In genomic region chrX:130171446-130172126, GRCh38 we compare ENCODE assay signal across 8 cellular contexts. TPM values are rescaled to one million over a fixed set of nuclear protein-coding genes. Genes with fewer than 3 reads are reported as not detected.
DNase-seq lines count a peak whose midpoint lies in the region; ATAC-seq, FAIRE-seq and TF ChIP-seq lines count a peak whose summit lies in the region.

Gene RAB33A, plus strand, starts transcription at chrX:130171962. Its CDS starts 101 bp downstream, at chrX:130172063.

- in situ Hi-C loops in GM13977 (cut with MboI; ENCODE audit: low pct_unique_long_range_greater_than_20kb, low sequenced_read_pairs, unreplicated experiment): loop anchor here (10.0 kb wide), 1 partner anchor 97 kb away; no protein-coding TSS in a partner anchor

- peaks cover 0 to 3% of the 10 kb centered on the region in 2 donors for H3K4me1 ChIP-seq in kidney (ENCODE audit: control insufficient read depth in 1 of 2, insufficient read depth in 1 of 2, low read depth in 1 of 2, low read length in 2 of 2)

- TF ChIP-seq CTCF in GM10248 (IDR thresholded peaks at IDR 0.05; ENCODE audit: control extremely low read depth, extremely low read depth, low read depth, missing control alignments) (no peak), kidney (IDR thresholded peaks at IDR 0.05; ENCODE audit: borderline replicate concordance, extremely low read depth, insufficient read depth) (no peak), GM13977 (IDR thresholded peaks at IDR 0.05; ENCODE audit: extremely low read depth, insufficient read depth, missing control alignments) (no peak)

- peak within 1 kb of the TSS; percentile 34 to 52 for H3K4me3 ChIP-seq in kidney (ENCODE audit: low read length in 2 of 2)

- FAIRE-seq in kidney (lab: Jason Lieb, UNC): no peak

- H3K27ac ChIP-seq in kidney (ENCODE audit: low read depth in 2 of 2, low read length in 2 of 2): peak within 1 kb of the TSS in 1 of 2 donors; percentile 54

- DNase-seq in GM10248 (ENCODE audit: extremely low spot score) (peak; percentile 40), T-helper 22 cell (ENCODE audit: low read depth) (peak; percentile 22), kidney (peak; percentile 78), DMS114 treated with DMSO at 0.1 percent for 48 hours (lab: John Stamatoyannopoulos, UW; ENCODE audit: unreplicated experiment) (no peak), GM13977 (ENCODE audit: low spot score) (no peak)
- peak; percentile 43 for DNase-seq in central memory CD4-positive, alpha-beta T cell
- peak; percentile 43 for DNase-seq in stimulated activated CD4-positive, alpha-beta T cell treated with anti-CD3 and anti-CD28 coated beads, Interleukin-15, amount 100 ng/mL, for 24 hours

- intact Hi-C loops in kidney (cut with DNase I): no loop called here

- CTCF ChIA-PET in GM10248 (lab: Yijun Ruan, JAX): interaction anchor here (1.3 to 1.7 kb wide), 2 partner anchors 20 to 111 kb away, joined by 4 to 5 read pairs; no protein-coding TSS in a partner anchor

- no peaks in the 10 kb centered on the region for H3K36me3 ChIP-seq in kidney (ENCODE audit: control insufficient read depth in 1 of 2, insufficient read depth in 2 of 2, low read length in 2 of 2)

- no peak within 1 kb of the TSS for H3K9ac ChIP-seq in kidney (ENCODE audit: low read length in 2 of 2)

- no peaks in the 10 kb centered on the region for H3K9me3 ChIP-seq in kidney (ENCODE audit: control insufficient read depth in 1 of 2, low read length in 2 of 2)

- peak; percentile 13 for ATAC-seq in HG03159 (IDR thresholded peaks at IDR 0.05; ENCODE audit: unreplicated experiment)

- POLR2A ChIA-PET in GM10248 (lab: Yijun Ruan, JAX): no interaction called here

RNA-seq across cellular contexts. Expression of gene RAB33A, which starts in this region (rescaled TPM):
- total RNA-seq in kidney: 2.9 TPM
- not detected for polyA plus RNA-seq in kidney (ENCODE audit: insufficient read depth, low read depth, low replicate concordance)

Comparison
In these comparisons a context has a peak if more than half of its experiments do, and no peak if none do; other contexts are left out.
1. DNase-seq: peak in GM10248 (single experiment), T-helper 22 cell (single experiment), central memory CD4-positive, alpha-beta T cell (single experiment), kidney (single experiment) and stimulated activated CD4-positive, alpha-beta T cell treated with anti-CD3 and anti-CD28 coated beads, Interleukin-15, amount 100 ng/mL, for 24 hours (single experiment); none in DMS114 treated with DMSO at 0.1 percent for 48 hours (single experiment) and GM13977 (single experiment).